In the genomic region with DNA sequence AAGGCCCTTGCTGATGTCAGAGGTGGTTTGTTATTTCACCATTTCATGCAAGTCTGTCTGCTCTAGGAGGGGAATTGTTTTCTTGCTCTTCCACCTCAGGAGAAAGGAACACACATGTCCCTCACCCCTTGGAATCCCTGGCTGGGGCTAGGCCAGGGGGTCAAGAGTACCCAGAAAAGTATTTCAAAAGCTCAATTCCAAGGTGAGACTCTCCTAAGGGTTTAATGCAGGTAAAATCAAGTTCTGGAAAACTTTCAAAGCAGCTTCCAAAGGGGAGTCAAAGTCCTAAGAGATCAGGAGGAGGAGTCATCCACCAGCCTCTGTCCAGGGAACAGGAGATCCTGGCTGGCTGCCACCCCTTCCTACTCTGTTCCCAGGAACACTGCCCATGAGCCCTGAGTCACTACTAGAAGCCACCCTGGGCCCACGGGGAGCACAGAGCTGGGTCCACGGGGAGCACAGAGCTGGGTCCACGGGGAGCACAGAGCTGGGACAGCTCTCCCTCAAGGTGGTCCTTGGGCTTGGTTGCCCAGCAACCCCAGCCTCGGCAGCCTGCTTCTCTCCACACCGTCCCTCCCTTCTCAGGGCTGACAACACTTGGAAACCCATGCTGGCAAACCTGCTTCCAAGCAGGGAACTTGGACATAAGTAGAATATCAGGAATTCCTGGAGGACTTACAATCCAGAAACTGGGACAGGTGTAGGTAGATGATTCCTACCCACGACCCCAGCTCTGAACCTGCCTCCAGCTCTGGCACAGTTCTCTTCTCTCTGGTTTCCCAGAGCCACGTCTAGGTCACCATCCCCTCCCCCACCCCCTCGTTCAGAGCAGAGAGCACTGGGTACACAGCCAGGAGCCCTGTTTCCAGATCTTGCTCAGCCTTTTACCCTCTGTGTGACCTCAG, we compare ENCODE assay signal across 1 cellular context.
TF ChIP-seq lines count a peak whose summit lies in the region.

No MANE protein-coding gene starts in this region.

TF ChIP-seq in H1, 55 proteins besides CTCF, POLR2A, EP300 and RAD21:
- TF ChIP-seq EZH2 (IDR thresholded peaks at IDR 0.05; ENCODE audit: low read depth, low read length, severe bottlenecking) (no peak), PHF8 (conservative IDR thresholded peaks at IDR 0.05; ENCODE audit: low read depth, low read length) (no peak), RBBP5 (IDR thresholded peaks at IDR 0.05; ENCODE audit: borderline replicate concordance, low read depth, low read length) (no peak), KDM4A (IDR thresholded peaks at IDR 0.05; ENCODE audit: low read depth, low read length, severe bottlenecking) (no peak), SP2 (IDR thresholded peaks at IDR 0.05; ENCODE audit: low read length) (no peak), SIRT6 (IDR thresholded peaks at IDR 0.05; ENCODE audit: low read length) (no peak)
